ENCODE assay signal across 1 cellular context in the genomic region with DNA sequence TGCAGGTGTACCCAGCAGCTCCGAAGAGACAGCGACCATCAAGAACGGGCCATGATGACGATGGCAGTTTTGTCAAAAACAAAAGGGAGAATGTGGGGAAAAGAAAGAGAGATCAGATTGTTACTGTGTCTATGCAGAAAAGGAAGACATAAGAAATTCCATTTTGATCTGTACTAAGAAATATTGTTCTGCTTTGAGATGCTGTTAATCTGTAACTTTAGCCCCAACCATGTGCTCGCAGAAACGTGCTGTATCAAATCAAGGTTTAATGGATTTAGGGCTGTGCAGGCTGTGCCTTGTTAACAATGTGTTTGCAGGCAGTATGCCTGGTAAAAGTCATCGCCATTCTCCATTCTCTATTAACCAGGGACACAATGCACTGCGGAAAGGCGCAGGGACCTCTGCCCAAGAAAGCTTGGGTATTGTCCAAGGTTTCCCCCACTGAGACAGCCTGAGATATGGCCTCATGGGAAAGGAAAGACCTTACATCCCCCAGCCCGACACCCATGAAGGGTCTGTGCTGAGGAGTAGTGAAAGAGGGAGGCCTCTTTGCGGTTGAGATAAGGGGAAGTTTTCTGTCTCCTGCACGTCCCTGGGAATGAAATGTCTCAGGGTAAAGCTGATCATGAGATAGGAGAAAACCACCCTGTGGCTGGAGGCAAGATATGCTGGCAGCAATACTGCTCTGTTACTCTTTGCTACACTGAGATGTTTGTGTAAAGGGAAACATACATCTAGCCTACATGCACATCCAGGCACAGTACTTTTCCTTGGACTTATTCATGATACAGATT.
TF ChIP-seq lines count a peak whose summit lies in the region.
"Not testable (repeated sequence)": the region's sequence is repeated elsewhere in the genome, so short reads cannot be mapped to it uniquely, and the experiment has no call there.

No MANE protein-coding gene starts in this region.

TF ChIP-seq in K562, 482 proteins besides CTCF, POLR2A, EP300 and RAD21 (continued from another document):
- TF ChIP-seq HDAC2 (IDR thresholded peaks at IDR 0.05) (peak; percentile 90), TRIM24 (IDR thresholded peaks at IDR 0.05) (peak in 1 of 2 experiments; percentile 40; a peak in 2 of 4 replicates), SMARCE1 (IDR thresholded peaks at IDR 0.05) (peak; percentile 92), SMARCA4 (IDR thresholded peaks at IDR 0.05) (peak; percentile 93), TOE1 (CRISPR knock-in tag; IDR thresholded peaks at IDR 0.05; ENCODE audit: borderline replicate concordance, low read depth) (0 out of 2 replicates have a peak, but pooled peaks have one; percentile 26), HEY1 (CRISPR knock-in tag; IDR thresholded peaks at IDR 0.05; ENCODE audit: borderline replicate concordance) (0 out of 2 replicates have a peak, but pooled peaks have one; percentile 54), CXXC5 (CRISPR knock-in tag; IDR thresholded peaks at IDR 0.05) (peak; percentile 82), JUND (tag; IDR thresholded peaks at IDR 0.05; ENCODE audit: borderline replicate concordance, low read depth, low read length) (peak; percentile 50; the same call in 1 of the 3 replicates), NBN (IDR thresholded peaks at IDR 0.05; ENCODE audit: low read depth) (peak; percentile 87; the same call in 1 of the 2 replicates), MEIS2 (IDR thresholded peaks at IDR 0.05; ENCODE audit: partially characterized antibody) (peak; percentile 77), TCF3 (CRISPR knock-in tag; IDR thresholded peaks at IDR 0.05) (peak; percentile 71), NFIC (IDR thresholded peaks at IDR 0.05) (peak; percentile 71), ESRRA (IDR thresholded peaks at IDR 0.05; ENCODE audit: borderline replicate concordance, low read depth) (peak; percentile 92), LEF1 (IDR thresholded peaks at IDR 0.05) (peak; percentile 67; the same call in 1 of the 2 replicates), ELF4 (CRISPR knock-in tag; IDR thresholded peaks at IDR 0.05) (0 out of 2 replicates have a peak, but pooled peaks have one; percentile 52), GATAD2A (IDR thresholded peaks at IDR 0.05) (peak; percentile 91; the same call in 1 of the 2 replicates)
- TF ChIP-seq, protein P1, sequence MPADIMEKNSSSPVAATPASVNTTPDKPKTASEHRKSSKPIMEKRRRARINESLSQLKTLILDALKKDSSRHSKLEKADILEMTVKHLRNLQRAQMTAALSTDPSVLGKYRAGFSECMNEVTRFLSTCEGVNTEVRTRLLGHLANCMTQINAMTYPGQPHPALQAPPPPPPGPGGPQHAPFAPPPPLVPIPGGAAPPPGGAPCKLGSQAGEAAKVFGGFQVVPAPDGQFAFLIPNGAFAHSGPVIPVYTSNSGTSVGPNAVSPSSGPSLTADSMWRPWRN (IDR thresholded peaks at IDR 0.05; ENCODE audit: low read depth), result peak; percentile 98
- TF ChIP-seq, protein P2, sequence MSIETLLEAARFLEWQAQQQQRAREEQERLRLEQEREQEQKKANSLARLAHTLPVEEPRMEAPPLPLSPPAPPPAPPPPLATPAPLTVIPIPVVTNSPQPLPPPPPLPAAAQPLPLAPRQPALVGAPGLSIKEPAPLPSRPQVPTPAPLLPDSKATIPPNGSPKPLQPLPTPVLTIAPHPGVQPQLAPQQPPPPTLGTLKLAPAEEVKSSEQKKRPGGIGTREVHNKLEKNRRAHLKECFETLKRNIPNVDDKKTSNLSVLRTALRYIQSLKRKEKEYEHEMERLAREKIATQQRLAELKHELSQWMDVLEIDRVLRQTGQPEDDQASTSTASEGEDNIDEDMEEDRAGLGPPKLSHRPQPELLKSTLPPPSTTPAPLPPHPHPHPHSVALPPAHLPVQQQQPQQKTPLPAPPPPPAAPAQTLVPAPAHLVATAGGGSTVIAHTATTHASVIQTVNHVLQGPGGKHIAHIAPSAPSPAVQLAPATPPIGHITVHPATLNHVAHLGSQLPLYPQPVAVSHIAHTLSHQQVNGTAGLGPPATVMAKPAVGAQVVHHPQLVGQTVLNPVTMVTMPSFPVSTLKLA (conservative IDR thresholded peaks at IDR 0.05), result peak in 1 of 2 experiments; percentile 46; a peak in 1 of 4 replicates
- TF ChIP-seq TOE1 (IDR thresholded peaks at IDR 0.05; ENCODE audit: borderline replicate concordance); JUND (IDR thresholded peaks at IDR 0.05; ENCODE audit: borderline replicate concordance, low read depth, low read length): not testable (repeated sequence)
- TF ChIP-seq, protein P3, sequence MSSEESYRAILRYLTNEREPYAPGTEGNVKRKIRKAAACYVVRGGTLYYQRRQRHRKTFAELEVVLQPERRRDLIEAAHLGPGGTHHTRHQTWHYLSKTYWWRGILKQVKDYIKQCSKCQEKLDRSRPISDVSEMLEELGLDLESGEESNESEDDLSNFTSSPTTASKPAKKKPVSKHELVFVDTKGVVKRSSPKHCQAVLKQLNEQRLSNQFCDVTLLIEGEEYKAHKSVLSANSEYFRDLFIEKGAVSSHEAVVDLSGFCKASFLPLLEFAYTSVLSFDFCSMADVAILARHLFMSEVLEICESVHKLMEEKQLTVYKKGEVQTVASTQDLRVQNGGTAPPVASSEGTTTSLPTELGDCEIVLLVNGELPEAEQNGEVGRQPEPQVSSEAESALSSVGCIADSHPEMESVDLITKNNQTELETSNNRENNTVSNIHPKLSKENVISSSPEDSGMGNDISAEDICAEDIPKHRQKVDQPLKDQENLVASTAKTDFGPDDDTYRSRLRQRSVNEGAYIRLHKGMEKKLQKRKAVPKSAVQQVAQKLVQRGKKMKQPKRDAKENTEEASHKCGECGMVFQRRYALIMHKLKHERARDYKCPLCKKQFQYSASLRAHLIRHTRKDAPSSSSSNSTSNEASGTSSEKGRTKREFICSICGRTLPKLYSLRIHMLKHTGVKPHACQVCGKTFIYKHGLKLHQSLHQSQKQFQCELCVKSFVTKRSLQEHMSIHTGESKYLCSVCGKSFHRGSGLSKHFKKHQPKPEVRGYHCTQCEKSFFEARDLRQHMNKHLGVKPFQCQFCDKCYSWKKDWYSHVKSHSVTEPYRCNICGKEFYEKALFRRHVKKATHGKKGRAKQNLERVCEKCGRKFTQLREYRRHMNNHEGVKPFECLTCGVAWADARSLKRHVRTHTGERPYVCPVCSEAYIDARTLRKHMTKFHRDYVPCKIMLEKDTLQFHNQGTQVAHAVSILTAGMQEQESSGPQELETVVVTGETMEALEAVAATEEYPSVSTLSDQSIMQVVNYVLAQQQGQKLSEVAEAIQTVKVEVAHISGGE (CRISPR knock-in tag; IDR thresholded peaks at IDR 0.05), result 0 out of 6 replicates have a peak, but pooled peaks of 1 of the 3 experiments have one; percentile 43
- TF ChIP-seq, protein P4, sequence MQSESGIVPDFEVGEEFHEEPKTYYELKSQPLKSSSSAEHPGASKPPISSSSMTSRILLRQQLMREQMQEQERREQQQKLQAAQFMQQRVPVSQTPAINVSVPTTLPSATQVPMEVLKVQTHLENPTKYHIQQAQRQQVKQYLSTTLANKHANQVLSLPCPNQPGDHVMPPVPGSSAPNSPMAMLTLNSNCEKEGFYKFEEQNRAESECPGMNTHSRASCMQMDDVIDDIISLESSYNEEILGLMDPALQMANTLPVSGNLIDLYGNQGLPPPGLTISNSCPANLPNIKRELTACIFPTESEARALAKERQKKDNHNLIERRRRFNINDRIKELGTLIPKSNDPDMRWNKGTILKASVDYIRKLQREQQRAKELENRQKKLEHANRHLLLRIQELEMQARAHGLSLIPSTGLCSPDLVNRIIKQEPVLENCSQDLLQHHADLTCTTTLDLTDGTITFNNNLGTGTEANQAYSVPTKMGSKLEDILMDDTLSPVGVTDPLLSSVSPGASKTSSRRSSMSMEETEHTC (IDR thresholded peaks at IDR 0.05), result peak; percentile 12; the same call in 1 of the 2 replicates
- TF ChIP-seq, protein P5, sequence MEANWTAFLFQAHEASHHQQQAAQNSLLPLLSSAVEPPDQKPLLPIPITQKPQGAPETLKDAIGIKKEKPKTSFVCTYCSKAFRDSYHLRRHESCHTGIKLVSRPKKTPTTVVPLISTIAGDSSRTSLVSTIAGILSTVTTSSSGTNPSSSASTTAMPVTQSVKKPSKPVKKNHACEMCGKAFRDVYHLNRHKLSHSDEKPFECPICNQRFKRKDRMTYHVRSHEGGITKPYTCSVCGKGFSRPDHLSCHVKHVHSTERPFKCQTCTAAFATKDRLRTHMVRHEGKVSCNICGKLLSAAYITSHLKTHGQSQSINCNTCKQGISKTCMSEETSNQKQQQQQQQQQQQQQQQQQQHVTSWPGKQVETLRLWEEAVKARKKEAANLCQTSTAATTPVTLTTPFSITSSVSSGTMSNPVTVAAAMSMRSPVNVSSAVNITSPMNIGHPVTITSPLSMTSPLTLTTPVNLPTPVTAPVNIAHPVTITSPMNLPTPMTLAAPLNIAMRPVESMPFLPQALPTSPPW (CRISPR knock-in tag; IDR thresholded peaks at IDR 0.05), result peak; percentile 46; the same call in 1 of the 2 replicates
